Comparison of ENCODE assay signal across 8 cellular contexts in the genomic region with DNA sequence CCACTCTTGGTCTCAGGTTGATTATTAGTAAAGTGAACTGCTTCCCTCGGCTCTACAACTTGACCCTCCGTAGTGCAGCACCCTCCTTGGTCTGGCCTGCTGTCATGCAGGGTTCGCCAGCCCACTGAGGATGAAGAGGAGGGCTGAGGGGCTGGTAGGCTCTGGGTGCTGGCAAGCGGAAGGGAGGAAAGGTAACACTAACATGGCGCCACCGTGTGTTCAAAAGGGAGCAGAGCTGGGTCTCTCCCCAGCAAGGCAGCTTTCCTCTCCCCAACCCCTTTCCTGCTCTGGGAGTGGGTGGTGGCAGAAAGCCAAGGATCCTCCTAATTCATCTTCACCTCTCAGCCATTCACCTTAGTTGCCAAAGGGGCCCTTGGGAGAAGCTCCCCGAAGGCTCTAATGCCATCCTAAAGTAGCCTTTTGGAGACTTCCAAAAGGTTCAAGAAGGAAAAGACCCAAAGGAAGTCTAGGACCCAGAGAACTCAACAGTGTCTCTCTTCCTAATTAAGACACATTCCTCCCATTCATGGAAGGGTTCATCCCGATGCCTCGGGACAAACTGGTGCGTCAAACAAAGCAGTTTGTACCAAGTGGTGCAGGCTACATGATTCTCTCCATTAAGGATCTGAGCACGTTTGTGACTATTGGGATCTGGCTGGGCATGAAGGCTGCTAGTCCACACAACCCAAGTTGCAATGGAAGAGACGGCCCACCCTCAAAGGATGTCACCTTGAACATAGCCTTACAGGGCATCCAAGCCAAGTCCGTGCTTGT.
DNase-seq lines count a peak whose midpoint lies in the region; ATAC-seq lines count a peak whose summit lies in the region.

No MANE protein-coding gene starts in this region.

- H3K9me3 Mint-ChIP-seq in activated CD4-positive, alpha-beta memory T cell treated with anti-CD3 and anti-CD28 coated beads, Interleukin-2, amount 10 ng/mL, durations not matched to agents 7 days and 5 days, result no peaks in the 10 kb centered on the region

- POLR2A ChIA-PET in activated CD4-positive, alpha-beta memory T cell treated with anti-CD3 and anti-CD28 coated beads, Interleukin-2, amount 10 ng/mL, durations not matched to agents 7 days and 5 days (lab: Charles Lee), result interaction anchor here (1.0 to 20.3 kb wide), 8 partner anchors 9 to 173 kb away, joined by 3 to 457 read pairs (median 3); a partner anchor contains a TSS

- ATAC-seq in HG03280 (IDR thresholded peaks at IDR 0.05; ENCODE audit: unreplicated experiment) (peak; percentile 70), GM21737 (IDR thresholded peaks at IDR 0.05; ENCODE audit: unreplicated experiment) (no peak)

- no peaks in the 10 kb centered on the region for H3K36me3 Mint-ChIP-seq in activated CD4-positive, alpha-beta memory T cell treated with anti-CD3 and anti-CD28 coated beads, Interleukin-2, amount 10 ng/mL, durations not matched to agents 7 days and 5 days (ENCODE audit: low read depth)

- H3K4me1 Mint-ChIP-seq in activated CD4-positive, alpha-beta memory T cell treated with anti-CD3 and anti-CD28 coated beads, Interleukin-2, amount 10 ng/mL, durations not matched to agents 7 days and 5 days, result peaks cover 15% of the 10 kb centered on the region

- DNase-seq in DMS53 treated with DMSO at 0.1 percent for 48 hours (lab: John Stamatoyannopoulos, UW; ENCODE audit: unreplicated experiment) (peak; percentile 35), NCI-H526 treated with DMSO at 0.1 percent for 48 hours (lab: John Stamatoyannopoulos, UW) (peak; percentile 54), ecto neural progenitor cell (ENCODE audit: low spot score) (peak; percentile 87), midbrain (lab: John Stamatoyannopoulos, UW) (peak; percentile 21)
- peak; percentile 73 for DNase-seq in activated CD4-positive, alpha-beta memory T cell treated with anti-CD3 and anti-CD28 coated beads, Interleukin-2, amount 10 ng/mL, durations not matched to agents 7 days and 5 days
- peak; percentile 23 for DNase-seq in stimulated activated CD8-positive, alpha-beta memory T cell treated with anti-CD3 and anti-CD28 coated beads, Interleukin-7, amount 100 ng/mL, for 24 hours (ENCODE audit: low read depth)

- H3K27ac Mint-ChIP-seq in activated CD4-positive, alpha-beta memory T cell treated with anti-CD3 and anti-CD28 coated beads, Interleukin-2, amount 10 ng/mL, durations not matched to agents 7 days and 5 days, result peak overlapping the region; percentile 59

- CTCF ChIA-PET in activated CD4-positive, alpha-beta memory T cell treated with anti-CD3 and anti-CD28 coated beads, Interleukin-2, amount 10 ng/mL, durations not matched to agents 7 days and 5 days (lab: Charles Lee), result interaction anchor here (0.5 to 12.6 kb wide), 26 partner anchors 8 to 188 kb away, joined by 3 to 189 read pairs (median 4); a partner anchor contains a TSS

- H3K27me3 Mint-ChIP-seq in activated CD4-positive, alpha-beta memory T cell treated with anti-CD3 and anti-CD28 coated beads, Interleukin-2, amount 10 ng/mL, durations not matched to agents 7 days and 5 days, result no peaks in the 10 kb centered on the region

- no peak overlapping the region for H3K4me3 Mint-ChIP-seq in activated CD4-positive, alpha-beta memory T cell treated with anti-CD3 and anti-CD28 coated beads, Interleukin-2, amount 10 ng/mL, durations not matched to agents 7 days and 5 days

Comparison
In these comparisons a context has a peak if more than half of its experiments do, and no peak if none do; other contexts are left out.
1. DNase-seq: peak in every context shown above with its lines; median percentile 87 in ecto neural progenitor cell; 73 in activated CD4-positive, alpha-beta memory T cell treated with anti-CD3 and anti-CD28 coated beads, Interleukin-2, amount 10 ng/mL, durations not matched to agents 7 days and 5 days; 54 in NCI-H526 treated with DMSO at 0.1 percent for 48 hours; 35 in DMS53 treated with DMSO at 0.1 percent for 48 hours; 23 in stimulated activated CD8-positive, alpha-beta memory T cell treated with anti-CD3 and anti-CD28 coated beads, Interleukin-7, amount 100 ng/mL, for 24 hours; 21 in midbrain.